Comparison of ENCODE assay signal across 1 cellular context in the genomic region with DNA sequence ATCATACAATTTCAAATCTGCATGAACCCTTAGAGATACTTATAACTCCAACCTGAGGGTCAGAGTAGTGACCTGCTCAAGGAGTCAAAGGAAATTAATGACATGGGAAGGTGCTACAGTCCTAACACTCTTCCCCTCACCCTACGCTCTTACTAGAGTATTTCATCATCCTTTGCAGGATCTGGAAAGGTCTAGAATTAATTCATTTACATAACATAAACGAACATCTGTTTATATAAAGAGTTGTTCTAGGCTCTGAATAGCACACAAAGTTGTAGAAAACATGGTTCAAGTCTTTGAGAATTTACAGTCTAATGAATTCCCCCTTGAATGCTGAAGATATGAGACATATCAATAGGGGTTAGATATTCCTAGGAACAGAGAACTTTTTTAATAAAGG.
A peak's percentile ranks its signal among the peaks of the same experiment; 100 is the strongest.
TF ChIP-seq lines count a peak whose summit lies in the region.

No MANE protein-coding gene starts in this region.

TF ChIP-seq in K562, 482 proteins besides CTCF, POLR2A, EP300 and RAD21 (continued from another document and continues in another):
- TF ChIP-seq FUS (optimal IDR thresholded peaks at IDR 0.05; ENCODE audit: low read depth, low read length) = no peak
- no peak for TF ChIP-seq SMARCE1 (IDR thresholded peaks at IDR 0.05)
- no peak for TF ChIP-seq CREBBP (IDR thresholded peaks at IDR 0.05; ENCODE audit: low read depth, low read length)
- TF ChIP-seq, protein P1, sequence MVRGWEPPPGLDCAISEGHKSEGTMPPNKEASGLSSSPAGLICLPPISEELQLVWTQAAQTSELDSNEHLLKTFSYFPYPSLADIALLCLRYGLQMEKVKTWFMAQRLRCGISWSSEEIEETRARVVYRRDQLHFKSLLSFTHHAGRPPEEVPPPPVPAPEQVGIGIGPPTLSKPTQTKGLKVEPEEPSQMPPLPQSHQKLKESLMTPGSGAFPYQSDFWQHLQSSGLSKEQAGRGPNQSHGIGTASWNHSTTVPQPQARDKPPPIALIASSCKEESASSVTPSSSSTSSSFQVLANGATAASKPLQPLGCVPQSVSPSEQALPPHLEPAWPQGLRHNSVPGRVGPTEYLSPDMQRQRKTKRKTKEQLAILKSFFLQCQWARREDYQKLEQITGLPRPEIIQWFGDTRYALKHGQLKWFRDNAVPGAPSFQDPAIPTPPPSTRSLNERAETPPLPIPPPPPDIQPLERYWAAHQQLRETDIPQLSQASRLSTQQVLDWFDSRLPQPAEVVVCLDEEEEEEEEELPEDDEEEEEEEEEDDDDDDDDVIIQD (CRISPR knock-in tag; IDR thresholded peaks at IDR 0.05) = no peak
- no peak for TF ChIP-seq TAF9B (IDR thresholded peaks at IDR 0.05; ENCODE audit: partially characterized antibody)
- TF ChIP-seq ATF1 (CRISPR knock-in tag; IDR thresholded peaks at IDR 0.05) = no peak
- no peak for TF ChIP-seq ATF1 (tag; IDR thresholded peaks at IDR 0.05)
- peak; percentile 77 for TF ChIP-seq MEIS2 (IDR thresholded peaks at IDR 0.05; ENCODE audit: partially characterized antibody)
- TF ChIP-seq HDGF (IDR thresholded peaks at IDR 0.05) = no peak
- no peak for TF ChIP-seq ZNF133 (CRISPR knock-in tag; IDR thresholded peaks at IDR 0.05)
- TF ChIP-seq RBM15 (IDR thresholded peaks at IDR 0.05; ENCODE audit: insufficient read depth, low read length) = no peak
- TF ChIP-seq, protein P2, sequence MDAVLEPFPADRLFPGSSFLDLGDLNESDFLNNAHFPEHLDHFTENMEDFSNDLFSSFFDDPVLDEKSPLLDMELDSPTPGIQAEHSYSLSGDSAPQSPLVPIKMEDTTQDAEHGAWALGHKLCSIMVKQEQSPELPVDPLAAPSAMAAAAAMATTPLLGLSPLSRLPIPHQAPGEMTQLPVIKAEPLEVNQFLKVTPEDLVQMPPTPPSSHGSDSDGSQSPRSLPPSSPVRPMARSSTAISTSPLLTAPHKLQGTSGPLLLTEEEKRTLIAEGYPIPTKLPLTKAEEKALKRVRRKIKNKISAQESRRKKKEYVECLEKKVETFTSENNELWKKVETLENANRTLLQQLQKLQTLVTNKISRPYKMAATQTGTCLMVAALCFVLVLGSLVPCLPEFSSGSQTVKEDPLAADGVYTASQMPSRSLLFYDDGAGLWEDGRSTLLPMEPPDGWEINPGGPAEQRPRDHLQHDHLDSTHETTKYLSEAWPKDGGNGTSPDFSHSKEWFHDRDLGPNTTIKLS (IDR thresholded peaks at IDR 0.05; ENCODE audit: borderline replicate concordance, low read depth) = peak; percentile 50; the same call in 1 of the 2 replicates
- TF ChIP-seq, protein P3, sequence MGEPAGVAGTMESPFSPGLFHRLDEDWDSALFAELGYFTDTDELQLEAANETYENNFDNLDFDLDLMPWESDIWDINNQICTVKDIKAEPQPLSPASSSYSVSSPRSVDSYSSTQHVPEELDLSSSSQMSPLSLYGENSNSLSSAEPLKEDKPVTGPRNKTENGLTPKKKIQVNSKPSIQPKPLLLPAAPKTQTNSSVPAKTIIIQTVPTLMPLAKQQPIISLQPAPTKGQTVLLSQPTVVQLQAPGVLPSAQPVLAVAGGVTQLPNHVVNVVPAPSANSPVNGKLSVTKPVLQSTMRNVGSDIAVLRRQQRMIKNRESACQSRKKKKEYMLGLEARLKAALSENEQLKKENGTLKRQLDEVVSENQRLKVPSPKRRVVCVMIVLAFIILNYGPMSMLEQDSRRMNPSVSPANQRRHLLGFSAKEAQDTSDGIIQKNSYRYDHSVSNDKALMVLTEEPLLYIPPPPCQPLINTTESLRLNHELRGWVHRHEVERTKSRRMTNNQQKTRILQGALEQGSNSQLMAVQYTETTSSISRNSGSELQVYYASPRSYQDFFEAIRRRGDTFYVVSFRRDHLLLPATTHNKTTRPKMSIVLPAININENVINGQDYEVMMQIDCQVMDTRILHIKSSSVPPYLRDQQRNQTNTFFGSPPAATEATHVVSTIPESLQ (CRISPR knock-in tag; IDR thresholded peaks at IDR 0.05) = no peak
- TF ChIP-seq ZNF707 (CRISPR knock-in tag; conservative IDR thresholded peaks at IDR 0.05) = no peak
- no peak for TF ChIP-seq PTBP1 (IDR thresholded peaks at IDR 0.05; ENCODE audit: low read depth, low read length)
- TF ChIP-seq NR2C1 (IDR thresholded peaks at IDR 0.05) = no peak
- TF ChIP-seq NR2C1 (tag; IDR thresholded peaks at IDR 0.05) = peak; percentile 38; the same call in 1 of the 2 replicates
- TF ChIP-seq SRSF9 (IDR thresholded peaks at IDR 0.05; ENCODE audit: borderline replicate concordance, low read depth, low read length) = no peak
- TF ChIP-seq, protein P4, sequence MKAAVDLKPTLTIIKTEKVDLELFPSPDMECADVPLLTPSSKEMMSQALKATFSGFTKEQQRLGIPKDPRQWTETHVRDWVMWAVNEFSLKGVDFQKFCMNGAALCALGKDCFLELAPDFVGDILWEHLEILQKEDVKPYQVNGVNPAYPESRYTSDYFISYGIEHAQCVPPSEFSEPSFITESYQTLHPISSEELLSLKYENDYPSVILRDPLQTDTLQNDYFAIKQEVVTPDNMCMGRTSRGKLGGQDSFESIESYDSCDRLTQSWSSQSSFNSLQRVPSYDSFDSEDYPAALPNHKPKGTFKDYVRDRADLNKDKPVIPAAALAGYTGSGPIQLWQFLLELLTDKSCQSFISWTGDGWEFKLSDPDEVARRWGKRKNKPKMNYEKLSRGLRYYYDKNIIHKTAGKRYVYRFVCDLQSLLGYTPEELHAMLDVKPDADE (conservative IDR thresholded peaks at IDR 0.05; ENCODE audit: control insufficient read depth, low read depth, low read length) = no peak
- TF ChIP-seq LARP7 (IDR thresholded peaks at IDR 0.05) = no peak
- TF ChIP-seq E2F3 (CRISPR knock-in tag; IDR thresholded peaks at IDR 0.05) = no peak
- no peak for TF ChIP-seq CREB1 (IDR thresholded peaks at IDR 0.05)
- no peak for TF ChIP-seq CREB1 (CRISPR knock-in tag; IDR thresholded peaks at IDR 0.05)
- TF ChIP-seq FOXA1 (IDR thresholded peaks at IDR 0.05; ENCODE audit: borderline replicate concordance) = no peak
- TF ChIP-seq SRF (CRISPR knock-in tag; IDR thresholded peaks at IDR 0.05) = no peak
- no peak for TF ChIP-seq PURB (CRISPR knock-in tag; IDR thresholded peaks at IDR 0.05; ENCODE audit: low read depth)
- TF ChIP-seq RBM17 (IDR thresholded peaks at IDR 0.05; ENCODE audit: borderline replicate concordance, low read depth, low read length) = no peak
- no peak for TF ChIP-seq PKNOX1 (IDR thresholded peaks at IDR 0.05)
- TF ChIP-seq ARHGAP35 (IDR thresholded peaks at IDR 0.05; ENCODE audit: partially characterized antibody) = no peak
- no peak for TF ChIP-seq KLF1 (tag; IDR thresholded peaks at IDR 0.05)
- no peak for TF ChIP-seq NFATC3 (IDR thresholded peaks at IDR 0.05)
- TF ChIP-seq, protein P5, sequence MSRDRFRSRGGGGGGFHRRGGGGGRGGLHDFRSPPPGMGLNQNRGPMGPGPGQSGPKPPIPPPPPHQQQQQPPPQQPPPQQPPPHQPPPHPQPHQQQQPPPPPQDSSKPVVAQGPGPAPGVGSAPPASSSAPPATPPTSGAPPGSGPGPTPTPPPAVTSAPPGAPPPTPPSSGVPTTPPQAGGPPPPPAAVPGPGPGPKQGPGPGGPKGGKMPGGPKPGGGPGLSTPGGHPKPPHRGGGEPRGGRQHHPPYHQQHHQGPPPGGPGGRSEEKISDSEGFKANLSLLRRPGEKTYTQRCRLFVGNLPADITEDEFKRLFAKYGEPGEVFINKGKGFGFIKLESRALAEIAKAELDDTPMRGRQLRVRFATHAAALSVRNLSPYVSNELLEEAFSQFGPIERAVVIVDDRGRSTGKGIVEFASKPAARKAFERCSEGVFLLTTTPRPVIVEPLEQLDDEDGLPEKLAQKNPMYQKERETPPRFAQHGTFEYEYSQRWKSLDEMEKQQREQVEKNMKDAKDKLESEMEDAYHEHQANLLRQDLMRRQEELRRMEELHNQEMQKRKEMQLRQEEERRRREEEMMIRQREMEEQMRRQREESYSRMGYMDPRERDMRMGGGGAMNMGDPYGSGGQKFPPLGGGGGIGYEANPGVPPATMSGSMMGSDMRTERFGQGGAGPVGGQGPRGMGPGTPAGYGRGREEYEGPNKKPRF (IDR thresholded peaks at IDR 0.05; ENCODE audit: low read depth, low read length) = no peak
- TF ChIP-seq, protein P6, sequence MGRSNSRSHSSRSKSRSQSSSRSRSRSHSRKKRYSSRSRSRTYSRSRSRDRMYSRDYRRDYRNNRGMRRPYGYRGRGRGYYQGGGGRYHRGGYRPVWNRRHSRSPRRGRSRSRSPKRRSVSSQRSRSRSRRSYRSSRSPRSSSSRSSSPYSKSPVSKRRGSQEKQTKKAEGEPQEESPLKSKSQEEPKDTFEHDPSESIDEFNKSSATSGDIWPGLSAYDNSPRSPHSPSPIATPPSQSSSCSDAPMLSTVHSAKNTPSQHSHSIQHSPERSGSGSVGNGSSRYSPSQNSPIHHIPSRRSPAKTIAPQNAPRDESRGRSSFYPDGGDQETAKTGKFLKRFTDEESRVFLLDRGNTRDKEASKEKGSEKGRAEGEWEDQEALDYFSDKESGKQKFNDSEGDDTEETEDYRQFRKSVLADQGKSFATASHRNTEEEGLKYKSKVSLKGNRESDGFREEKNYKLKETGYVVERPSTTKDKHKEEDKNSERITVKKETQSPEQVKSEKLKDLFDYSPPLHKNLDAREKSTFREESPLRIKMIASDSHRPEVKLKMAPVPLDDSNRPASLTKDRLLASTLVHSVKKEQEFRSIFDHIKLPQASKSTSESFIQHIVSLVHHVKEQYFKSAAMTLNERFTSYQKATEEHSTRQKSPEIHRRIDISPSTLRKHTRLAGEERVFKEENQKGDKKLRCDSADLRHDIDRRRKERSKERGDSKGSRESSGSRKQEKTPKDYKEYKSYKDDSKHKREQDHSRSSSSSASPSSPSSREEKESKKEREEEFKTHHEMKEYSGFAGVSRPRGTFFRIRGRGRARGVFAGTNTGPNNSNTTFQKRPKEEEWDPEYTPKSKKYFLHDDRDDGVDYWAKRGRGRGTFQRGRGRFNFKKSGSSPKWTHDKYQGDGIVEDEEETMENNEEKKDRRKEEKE (IDR thresholded peaks at IDR 0.05; ENCODE audit: borderline replicate concordance in 1 of 2, control insufficient read depth in 1 of 2, low read depth in 2 of 2, low read length in 1 of 2) = no peak
- TF ChIP-seq TAL1 (IDR thresholded peaks at IDR 0.05) = no peak
- no peak for TF ChIP-seq PCBP1 (IDR thresholded peaks at IDR 0.05; ENCODE audit: low read depth, low read length, poor library complexity, severe bottlenecking)
- no peak for TF ChIP-seq ZNF280B (CRISPR knock-in tag; IDR thresholded peaks at IDR 0.05)
- TF ChIP-seq, protein P7, sequence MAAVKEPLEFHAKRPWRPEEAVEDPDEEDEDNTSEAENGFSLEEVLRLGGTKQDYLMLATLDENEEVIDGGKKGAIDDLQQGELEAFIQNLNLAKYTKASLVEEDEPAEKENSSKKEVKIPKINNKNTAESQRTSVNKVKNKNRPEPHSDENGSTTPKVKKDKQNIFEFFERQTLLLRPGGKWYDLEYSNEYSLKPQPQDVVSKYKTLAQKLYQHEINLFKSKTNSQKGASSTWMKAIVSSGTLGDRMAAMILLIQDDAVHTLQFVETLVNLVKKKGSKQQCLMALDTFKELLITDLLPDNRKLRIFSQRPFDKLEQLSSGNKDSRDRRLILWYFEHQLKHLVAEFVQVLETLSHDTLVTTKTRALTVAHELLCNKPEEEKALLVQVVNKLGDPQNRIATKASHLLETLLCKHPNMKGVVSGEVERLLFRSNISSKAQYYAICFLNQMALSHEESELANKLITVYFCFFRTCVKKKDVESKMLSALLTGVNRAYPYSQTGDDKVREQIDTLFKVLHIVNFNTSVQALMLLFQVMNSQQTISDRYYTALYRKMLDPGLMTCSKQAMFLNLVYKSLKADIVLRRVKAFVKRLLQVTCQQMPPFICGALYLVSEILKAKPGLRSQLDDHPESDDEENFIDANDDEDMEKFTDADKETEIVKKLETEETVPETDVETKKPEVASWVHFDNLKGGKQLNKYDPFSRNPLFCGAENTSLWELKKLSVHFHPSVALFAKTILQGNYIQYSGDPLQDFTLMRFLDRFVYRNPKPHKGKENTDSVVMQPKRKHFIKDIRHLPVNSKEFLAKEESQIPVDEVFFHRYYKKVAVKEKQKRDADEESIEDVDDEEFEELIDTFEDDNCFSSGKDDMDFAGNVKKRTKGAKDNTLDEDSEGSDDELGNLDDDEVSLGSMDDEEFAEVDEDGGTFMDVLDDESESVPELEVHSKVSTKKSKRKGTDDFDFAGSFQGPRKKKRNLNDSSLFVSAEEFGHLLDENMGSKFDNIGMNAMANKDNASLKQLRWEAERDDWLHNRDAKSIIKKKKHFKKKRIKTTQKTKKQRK (IDR thresholded peaks at IDR 0.05; ENCODE audit: borderline replicate concordance, low read depth, low read length) = no peak
- TF ChIP-seq ETV6 (IDR thresholded peaks at IDR 0.05; ENCODE audit: borderline replicate concordance in 1 of 2, low read depth in 2 of 2, low read length in 1 of 2) = no peak
- TF ChIP-seq ETV6 (CRISPR knock-in tag; IDR thresholded peaks at IDR 0.05; ENCODE audit: borderline replicate concordance) = no peak
